In the genomic region with DNA sequence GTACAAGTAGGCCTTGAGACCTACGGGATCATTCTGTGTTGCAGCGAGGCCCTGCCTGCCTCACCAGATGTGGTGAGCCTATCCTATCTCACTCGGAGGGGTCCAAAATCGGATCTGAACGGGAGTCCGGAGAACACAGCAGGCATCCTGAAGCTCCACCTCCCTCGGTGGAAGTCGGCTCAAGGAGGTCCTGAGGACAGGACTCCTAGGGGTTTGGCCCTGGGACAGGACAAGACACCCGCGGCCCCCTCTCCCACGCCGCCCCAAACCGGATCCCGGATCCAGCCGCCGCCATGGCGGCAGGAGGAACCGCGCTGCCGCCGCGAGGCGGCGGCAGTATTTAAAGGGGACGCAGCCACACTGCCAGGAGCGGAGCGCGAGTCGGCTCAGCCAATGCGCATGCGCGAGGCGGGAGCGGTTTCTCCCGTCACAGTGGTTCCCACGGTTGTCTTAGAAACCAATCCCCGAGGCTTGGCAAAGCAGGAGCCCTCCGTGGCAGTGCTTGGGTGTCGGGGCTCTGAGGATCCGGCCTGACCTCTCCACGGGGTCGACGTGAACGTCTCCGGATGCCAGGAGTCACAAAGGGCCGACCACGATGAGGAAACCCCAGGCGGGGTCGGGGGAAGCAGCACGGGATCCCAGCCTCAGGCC, we compare ENCODE assay signal across 8 cellular contexts.
DNase-seq lines count a peak whose midpoint lies in the region; ATAC-seq, FAIRE-seq and TF ChIP-seq lines count a peak whose summit lies in the region.
"Not testable (repeated sequence)": the region's sequence is repeated elsewhere in the genome, so short reads cannot be mapped to it uniquely, and the experiment has no call there.

No MANE protein-coding gene starts in this region.

- not testable (repeated sequence) for BruUV-seq in HepG2 (replicated peaks; lab: Mats Ljungman, UMichigan)

- not testable (repeated sequence) for H3K4me1 ChIP-seq in HepG2 (ENCODE audit: insufficient read depth, low read length)

- TF ChIP-seq RAD21 in HepG2 (CRISPR knock-in tag; IDR thresholded peaks at IDR 0.05) = not testable (repeated sequence)

- POLR2A ChIA-PET in activated CD8-positive, alpha-beta T cell treated with anti-CD3 and anti-CD28 coated beads, Interleukin-2, amount 10 ng/mL, durations not matched to agents 7 days and 5 days (lab: Charles Lee); HepG2 (lab: Yijun Ruan, JAX): not testable (repeated sequence)

- H4K20me1 ChIP-seq in HepG2 (ENCODE audit: insufficient read depth, low read length) = not testable (repeated sequence)

- H3K27me3 ChIP-seq in HepG2 (ENCODE audit: control insufficient read depth in 1 of 2, insufficient read depth in 2 of 2, low read length in 2 of 2) = not testable (repeated sequence)

- not testable (repeated sequence) for H3K9ac ChIP-seq in HepG2 (ENCODE audit: insufficient read depth, low read depth, low read length)

- not testable (repeated sequence) for TF ChIP-seq EP300 in HepG2 (IDR thresholded peaks at IDR 0.05; ENCODE audit: low read depth in 2 of 2, low read length in 2 of 2); HepG2 (CRISPR knock-in tag; IDR thresholded peaks at IDR 0.05; ENCODE audit: borderline replicate concordance)

- not testable (repeated sequence) for H3K9me3 Mint-ChIP-seq in activated CD8-positive, alpha-beta T cell treated with anti-CD3 and anti-CD28 coated beads, Interleukin-2, amount 10 ng/mL, durations not matched to agents 7 days and 5 days (ENCODE audit: insufficient read depth)

- H3K4me1 Mint-ChIP-seq in activated CD8-positive, alpha-beta T cell treated with anti-CD3 and anti-CD28 coated beads, Interleukin-2, amount 10 ng/mL, durations not matched to agents 7 days and 5 days (ENCODE audit: low read depth) = not testable (repeated sequence)

- H2AFZ ChIP-seq in HepG2 (ENCODE audit: low read length) = not testable (repeated sequence)

- in situ Hi-C loops in HepG2 (cut with HindIII; ENCODE audit: extremely low pct_ligation_motif_present, low pct_unique_long_range_greater_than_20kb) = not testable (repeated sequence)

- CTCF ChIA-PET in activated CD8-positive, alpha-beta T cell treated with anti-CD3 and anti-CD28 coated beads, Interleukin-2, amount 10 ng/mL, durations not matched to agents 7 days and 5 days (lab: Charles Lee); HepG2 (lab: Yijun Ruan, JAX; ENCODE audit: low intra/inter-chr PET ratio, low total read pairs): not testable (repeated sequence)

- not testable (repeated sequence) for H3K79me2 ChIP-seq in HepG2 (ENCODE audit: insufficient read depth, low read length)

- H3K27me3 Mint-ChIP-seq in activated CD8-positive, alpha-beta T cell treated with anti-CD3 and anti-CD28 coated beads, Interleukin-2, amount 10 ng/mL, durations not matched to agents 7 days and 5 days (ENCODE audit: low read depth) = not testable (repeated sequence)

- not testable (repeated sequence) for TF ChIP-seq POLR2A in HepG2 (IDR thresholded peaks at IDR 0.05; ENCODE audit: insufficient read depth in 1 of 2, low read depth in 2 of 2, low read length in 2 of 2)

- intact Hi-C loops in HepG2 (cut with micrococcal nuclease; ENCODE audit: unreplicated experiment) = not testable (repeated sequence)

- DNase-seq in AG09319 (ENCODE audit: extremely low read depth, low read depth) (peak; percentile 31), NCI-H524 treated with DMSO at 0.1 percent for 48 hours (lab: John Stamatoyannopoulos, UW) (peak; percentile 0), dermis blood vessel endothelial cell (peak; percentile 61)
- DNase-seq in activated CD8-positive, alpha-beta T cell treated with anti-CD3 and anti-CD28 coated beads, Interleukin-2, amount 10 ng/mL, durations not matched to agents 7 days and 5 days = peak; percentile 63
- DNase-seq in HepG2 (ENCODE audit: low spot score) = not testable (repeated sequence)
- peak; percentile 34 to 38 for DNase-seq in stimulated activated CD4-positive, alpha-beta T cell treated with anti-CD3 and anti-CD28 coated beads, Interleukin-12 subunit alpha, Interleukin-12 subunit beta, amount 100 ng/mL, for 24 hours (ENCODE audit: low read depth in 2 of 2)

- H3K27ac Mint-ChIP-seq in activated CD8-positive, alpha-beta T cell treated with anti-CD3 and anti-CD28 coated beads, Interleukin-2, amount 10 ng/mL, durations not matched to agents 7 days and 5 days = not testable (repeated sequence)

- not testable (repeated sequence) for FAIRE-seq in HepG2 (lab: Jason Lieb, UNC)

- H3K4me3 ChIP-seq in HepG2 (replicated peaks in 1 of 3; ENCODE audit: insufficient read depth in 1 of 3, low read depth in 2 of 3, low read length in 3 of 3) = 0 out of 6 replicates have a peak overlapping the region, but pooled peaks of 1 of the 3 experiments have one; percentile 23

- H3K4me3 Mint-ChIP-seq in activated CD8-positive, alpha-beta T cell treated with anti-CD3 and anti-CD28 coated beads, Interleukin-2, amount 10 ng/mL, durations not matched to agents 7 days and 5 days = peak overlapping the region; percentile 48

- H3K36me3 ChIP-seq in HepG2 (replicated peaks in 1 of 2; ENCODE audit: control insufficient read depth in 1 of 2, insufficient read depth in 2 of 2, low read length in 2 of 2) = not testable (repeated sequence)

- not testable (repeated sequence) for H3K9me3 ChIP-seq in HepG2 (ENCODE audit: low read length)

- H3K27ac ChIP-seq in HepG2 (ENCODE audit: extremely low read length, insufficient read depth, low read length) = not testable (repeated sequence)

- peak overlapping the region; percentile 45 for H3K4me2 ChIP-seq in HepG2 (ENCODE audit: low read depth, low read length)

- WGBS in HepG2 (ENCODE audit: low lambda C conversion rate) = 8% methylated on average over 4 of the region's 50 CpGs

- not testable (repeated sequence) for H3K36me3 Mint-ChIP-seq in activated CD8-positive, alpha-beta T cell treated with anti-CD3 and anti-CD28 coated beads, Interleukin-2, amount 10 ng/mL, durations not matched to agents 7 days and 5 days (ENCODE audit: low read depth)

- TF ChIP-seq CTCF in AG09319 (IDR thresholded peaks at IDR 0.05; ENCODE audit: low read depth, low read length) = not testable (repeated sequence)
- TF ChIP-seq CTCF in HepG2 (CRISPR knock-in tag; IDR thresholded peaks at IDR 0.05) = peak; percentile 28; the same call in 1 of the 2 replicates

- peak; percentile 100 for ATAC-seq in GM19351 (IDR thresholded peaks at IDR 0.05; ENCODE audit: unreplicated experiment)
- peak; percentile 100 for ATAC-seq in HG03135 (IDR thresholded peaks at IDR 0.05; ENCODE audit: unreplicated experiment)
- ATAC-seq in activated CD8-positive, alpha-beta T cell treated with anti-CD3 and anti-CD28 coated beads, Interleukin-2, amount 10 ng/mL, durations not matched to agents 7 days and 5 days = peak; percentile 73
- ATAC-seq in HepG2 = peak; percentile 80

TF ChIP-seq in HepG2, 621 proteins besides CTCF, POLR2A, EP300 and RAD21 (continues in another document):
- TF ChIP-seq KDM2A (CRISPR knock-in tag; IDR thresholded peaks at IDR 0.05; ENCODE audit: borderline replicate concordance, low read depth) (0 out of 2 replicates have a peak, but pooled peaks have one; percentile 31), GABPB1 (CRISPR knock-in tag; IDR thresholded peaks at IDR 0.05) (peak; percentile 69; the same call in 1 of the 2 replicates)
- TF ChIP-seq, protein P1, sequence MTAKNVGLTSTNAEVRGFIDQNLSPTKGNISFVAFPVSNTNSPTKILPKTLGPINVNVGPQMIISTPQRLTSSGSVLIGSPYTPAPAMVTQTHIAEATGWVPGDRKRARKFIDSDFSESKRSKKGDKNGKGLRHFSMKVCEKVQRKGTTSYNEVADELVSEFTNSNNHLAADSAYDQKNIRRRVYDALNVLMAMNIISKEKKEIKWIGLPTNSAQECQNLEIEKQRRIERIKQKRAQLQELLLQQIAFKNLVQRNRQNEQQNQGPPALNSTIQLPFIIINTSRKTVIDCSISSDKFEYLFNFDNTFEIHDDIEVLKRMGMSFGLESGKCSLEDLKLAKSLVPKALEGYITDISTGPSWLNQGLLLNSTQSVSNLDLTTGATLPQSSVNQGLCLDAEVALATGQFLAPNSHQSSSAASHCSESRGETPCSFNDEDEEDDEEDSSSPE (CRISPR knock-in tag; IDR thresholded peaks at IDR 0.05) = peak; percentile 49; the same call in 1 of the 2 replicates
- TF ChIP-seq, protein P2, sequence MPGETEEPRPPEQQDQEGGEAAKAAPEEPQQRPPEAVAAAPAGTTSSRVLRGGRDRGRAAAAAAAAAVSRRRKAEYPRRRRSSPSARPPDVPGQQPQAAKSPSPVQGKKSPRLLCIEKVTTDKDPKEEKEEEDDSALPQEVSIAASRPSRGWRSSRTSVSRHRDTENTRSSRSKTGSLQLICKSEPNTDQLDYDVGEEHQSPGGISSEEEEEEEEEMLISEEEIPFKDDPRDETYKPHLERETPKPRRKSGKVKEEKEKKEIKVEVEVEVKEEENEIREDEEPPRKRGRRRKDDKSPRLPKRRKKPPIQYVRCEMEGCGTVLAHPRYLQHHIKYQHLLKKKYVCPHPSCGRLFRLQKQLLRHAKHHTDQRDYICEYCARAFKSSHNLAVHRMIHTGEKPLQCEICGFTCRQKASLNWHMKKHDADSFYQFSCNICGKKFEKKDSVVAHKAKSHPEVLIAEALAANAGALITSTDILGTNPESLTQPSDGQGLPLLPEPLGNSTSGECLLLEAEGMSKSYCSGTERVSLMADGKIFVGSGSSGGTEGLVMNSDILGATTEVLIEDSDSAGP (CRISPR knock-in tag; IDR thresholded peaks at IDR 0.05; ENCODE audit: borderline replicate concordance) = peak; percentile 97
